In genomic region chr10:32266979-32267378, GRCh38 we compare ENCODE assay signal across 1 cellular context.
TF ChIP-seq lines count a peak whose summit lies in the region.

No MANE protein-coding gene starts in this region.

TF ChIP-seq in GM23338, 12 proteins besides CTCF, POLR2A, EP300 and RAD21 (continued from another document):
- TF ChIP-seq, protein P1, sequence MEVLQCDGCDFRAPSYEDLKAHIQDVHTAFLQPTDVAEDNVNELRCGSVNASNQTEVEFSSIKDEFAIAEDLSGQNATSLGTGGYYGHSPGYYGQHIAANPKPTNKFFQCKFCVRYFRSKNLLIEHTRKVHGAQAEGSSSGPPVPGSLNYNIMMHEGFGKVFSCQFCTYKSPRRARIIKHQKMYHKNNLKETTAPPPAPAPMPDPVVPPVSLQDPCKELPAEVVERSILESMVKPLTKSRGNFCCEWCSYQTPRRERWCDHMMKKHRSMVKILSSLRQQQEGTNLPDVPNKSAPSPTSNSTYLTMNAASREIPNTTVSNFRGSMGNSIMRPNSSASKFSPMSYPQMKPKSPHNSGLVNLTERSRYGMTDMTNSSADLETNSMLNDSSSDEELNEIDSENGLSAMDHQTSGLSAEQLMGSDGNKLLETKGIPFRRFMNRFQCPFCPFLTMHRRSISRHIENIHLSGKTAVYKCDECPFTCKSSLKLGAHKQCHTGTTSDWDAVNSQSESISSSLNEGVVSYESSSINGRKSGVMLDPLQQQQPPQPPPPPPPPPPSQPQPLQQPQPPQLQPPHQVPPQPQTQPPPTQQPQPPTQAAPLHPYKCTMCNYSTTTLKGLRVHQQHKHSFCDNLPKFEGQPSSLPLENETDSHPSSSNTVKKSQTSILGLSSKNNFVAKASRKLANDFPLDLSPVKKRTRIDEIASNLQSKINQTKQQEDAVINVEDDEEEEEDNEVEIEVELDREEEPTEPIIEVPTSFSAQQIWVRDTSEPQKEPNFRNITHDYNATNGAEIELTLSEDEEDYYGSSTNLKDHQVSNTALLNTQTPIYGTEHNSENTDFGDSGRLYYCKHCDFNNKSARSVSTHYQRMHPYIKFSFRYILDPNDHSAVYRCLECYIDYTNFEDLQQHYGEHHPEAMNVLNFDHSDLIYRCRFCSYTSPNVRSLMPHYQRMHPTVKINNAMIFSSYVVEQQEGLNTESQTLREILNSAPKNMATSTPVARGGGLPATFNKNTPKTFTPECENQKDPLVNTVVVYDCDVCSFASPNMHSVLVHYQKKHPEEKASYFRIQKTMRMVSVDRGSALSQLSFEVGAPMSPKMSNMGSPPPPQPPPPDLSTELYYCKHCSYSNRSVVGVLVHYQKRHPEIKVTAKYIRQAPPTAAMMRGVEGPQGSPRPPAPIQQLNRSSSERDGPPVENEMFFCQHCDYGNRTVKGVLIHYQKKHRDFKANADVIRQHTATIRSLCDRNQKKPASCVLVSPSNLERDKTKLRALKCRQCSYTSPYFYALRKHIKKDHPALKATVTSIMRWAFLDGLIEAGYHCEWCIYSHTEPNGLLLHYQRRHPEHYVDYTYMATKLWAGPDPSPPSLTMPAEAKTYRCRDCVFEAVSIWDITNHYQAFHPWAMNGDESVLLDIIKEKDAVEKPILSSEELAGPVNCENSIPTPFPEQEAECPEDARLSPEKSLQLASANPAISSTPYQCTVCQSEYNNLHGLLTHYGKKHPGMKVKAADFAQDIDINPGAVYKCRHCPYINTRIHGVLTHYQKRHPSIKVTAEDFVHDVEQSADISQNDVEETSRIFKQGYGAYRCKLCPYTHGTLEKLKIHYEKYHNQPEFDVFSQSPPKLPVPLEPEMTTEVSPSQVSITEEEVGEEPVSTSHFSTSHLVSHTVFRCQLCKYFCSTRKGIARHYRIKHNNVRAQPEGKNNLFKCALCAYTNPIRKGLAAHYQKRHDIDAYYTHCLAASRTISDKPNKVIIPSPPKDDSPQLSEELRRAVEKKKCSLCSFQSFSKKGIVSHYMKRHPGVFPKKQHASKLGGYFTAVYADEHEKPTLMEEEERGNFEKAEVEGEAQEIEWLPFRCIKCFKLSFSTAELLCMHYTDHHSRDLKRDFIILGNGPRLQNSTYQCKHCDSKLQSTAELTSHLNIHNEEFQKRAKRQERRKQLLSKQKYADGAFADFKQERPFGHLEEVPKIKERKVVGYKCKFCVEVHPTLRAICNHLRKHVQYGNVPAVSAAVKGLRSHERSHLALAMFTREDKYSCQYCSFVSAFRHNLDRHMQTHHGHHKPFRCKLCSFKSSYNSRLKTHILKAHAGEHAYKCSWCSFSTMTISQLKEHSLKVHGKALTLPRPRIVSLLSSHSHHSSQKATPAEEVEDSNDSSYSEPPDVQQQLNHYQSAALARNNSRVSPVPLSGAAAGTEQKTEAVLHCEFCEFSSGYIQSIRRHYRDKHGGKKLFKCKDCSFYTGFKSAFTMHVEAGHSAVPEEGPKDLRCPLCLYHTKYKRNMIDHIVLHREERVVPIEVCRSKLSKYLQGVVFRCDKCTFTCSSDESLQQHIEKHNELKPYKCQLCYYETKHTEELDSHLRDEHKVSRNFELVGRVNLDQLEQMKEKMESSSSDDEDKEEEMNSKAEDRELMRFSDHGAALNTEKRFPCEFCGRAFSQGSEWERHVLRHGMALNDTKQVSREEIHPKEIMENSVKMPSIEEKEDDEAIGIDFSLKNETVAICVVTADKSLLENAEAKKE (CRISPR knock-in tag; IDR thresholded peaks at IDR 0.05), result peak; percentile 41; the same call in 1 of the 2 replicates
- TF ChIP-seq STAT1 (IDR thresholded peaks at IDR 0.05; ENCODE audit: unreplicated experiment), result no peak
